16 cellular contexts compared by ENCODE assay signal in the genomic region with DNA sequence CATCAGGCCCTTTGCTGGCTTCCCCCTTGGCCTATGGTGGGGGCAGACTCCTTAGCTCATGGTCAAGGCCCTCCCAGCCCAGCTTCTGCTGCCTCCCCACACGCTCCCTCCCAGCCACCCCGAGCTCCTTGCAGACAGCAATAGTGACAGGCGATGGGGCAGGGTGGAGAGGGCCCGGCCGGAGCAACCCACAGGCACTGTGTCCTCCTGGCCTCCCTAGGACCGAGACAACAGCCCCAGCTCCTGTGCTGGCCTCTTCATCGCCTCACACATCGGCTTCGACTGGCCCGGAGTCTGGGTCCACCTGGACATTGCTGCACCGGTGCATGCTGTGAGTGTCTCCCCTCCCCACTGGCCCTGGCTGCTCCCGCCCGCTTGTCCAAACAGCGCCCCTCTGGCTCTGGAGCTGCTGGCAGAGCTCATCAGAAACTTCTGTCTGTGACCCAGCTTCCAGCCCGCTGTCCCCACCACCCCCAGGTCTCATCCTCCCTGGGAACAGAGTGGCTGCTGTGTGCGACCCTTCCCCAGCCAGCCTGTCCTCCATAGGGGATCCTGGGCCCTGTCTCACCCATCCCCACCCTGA. TPM values are rescaled to one million over a fixed set of nuclear protein-coding genes. Genes with fewer than 3 reads are reported as not detected.
DNase-seq lines count a peak whose midpoint lies in the region; ATAC-seq and TF ChIP-seq lines count a peak whose summit lies in the region.
"Had no signal": no experiment of that assay in that cellular context is flagged by ENCODE, and none has a peak within 500 bp of the region (broad histone marks: within the 10 kb centered on the region; RNA-seq: fewer than 3 reads in every experiment).

No MANE protein-coding gene starts in this region.

- H3K4me3 Mint-ChIP-seq in activated CD4-positive, alpha-beta memory T cell treated with anti-CD3 and anti-CD28 coated beads for 36 hours: no peak overlapping the region
- H3K4me3 Mint-ChIP-seq: activated T-helper 1 cell treated with anti-CD3 and anti-CD28 coated beads, Interleukin-12 subunit alpha, Interleukin-12 subunit beta, Interleukin-2, Interleukin-4 antibody, amounts not matched to agents 30 ng/mL and 10 ng/mL and 1 ng/mL, durations not matched to agents 14 hours and 24 hours and 36 hours; brain; stimulated activated naive B cell treated with anti-CD40 and anti-IgM and Interleukin-4, amounts not matched to agents 10 μg/mL and 1 μg/mL and 100 μg/mL, for 72 hours had no signal

- no peaks in the 10 kb centered on the region for H3K9me3 ChIP-seq in upper lobe of right lung
- H3K9me3 ChIP-seq: HAP-1 had no signal

- H3K4me1 Mint-ChIP-seq in activated CD4-positive, alpha-beta memory T cell treated with anti-CD3 and anti-CD28 coated beads for 36 hours (ENCODE audit: low read depth): no peaks in the 10 kb centered on the region

- H3K27ac Mint-ChIP-seq in activated CD4-positive, alpha-beta memory T cell treated with anti-CD3 and anti-CD28 coated beads for 36 hours: no peak overlapping the region
- H3K27ac Mint-ChIP-seq: activated T-helper 1 cell treated with anti-CD3 and anti-CD28 coated beads, Interleukin-12 subunit alpha, Interleukin-12 subunit beta, Interleukin-2, Interleukin-4 antibody, amounts not matched to agents 30 ng/mL and 10 ng/mL and 1 ng/mL, durations not matched to agents 14 hours and 24 hours and 36 hours; stimulated activated naive B cell treated with anti-CD40 and anti-IgM and Interleukin-4, amounts not matched to agents 10 μg/mL and 1 μg/mL and 100 μg/mL, for 72 hours had no signal

- intact Hi-C loops in Right ventricle myocardium inferior (cut with DNase I) (no loop called here), left cardiac atrium (cut with DNase I) (no loop called here), upper lobe of right lung (cut with DNase I) (no loop called here)
- intact Hi-C loops in activated CD4-positive, alpha-beta memory T cell treated with anti-CD3 and anti-CD28 coated beads for 36 hours (cut with micrococcal nuclease): no loop called here

- ATAC-seq in Right ventricle myocardium inferior (no peak), left cardiac atrium (no peak), left lobe of liver (no peak), upper lobe of right lung (no peak)
- ATAC-seq: stimulated activated naive B cell treated with anti-CD40 and anti-IgM and Interleukin-4, amounts not matched to agents 10 μg/mL and 1 μg/mL and 100 μg/mL, for 72 hours had no signal

- no CpG with 5 or more reads among the region's 16 CpGs for WGBS in mesendoderm (ENCODE audit: extremely low coverage, insufficient coverage, low lambda C conversion rate)

- no peaks in the 10 kb centered on the region for H3K36me3 Mint-ChIP-seq in activated CD4-positive, alpha-beta memory T cell treated with anti-CD3 and anti-CD28 coated beads for 36 hours

- H3K23ac ChIP-seq in mesendoderm (ENCODE audit: low read length): no peak overlapping the region

- H3K4me1 ChIP-seq in upper lobe of right lung (no peaks in the 10 kb centered on the region), mesendoderm (ENCODE audit: control insufficient read depth, low read depth, low read length) (no peaks in the 10 kb centered on the region)
- H3K4me1 ChIP-seq: HAP-1 had no signal

- H3K4me2 ChIP-seq in mesendoderm (ENCODE audit: low read length): no peak overlapping the region

- H3K27ac ChIP-seq in upper lobe of right lung (no peak overlapping the region), mesendoderm (ENCODE audit: low read depth, low read length) (no peak overlapping the region)

- no peak overlapping the region for H4K8ac ChIP-seq in mesendoderm (ENCODE audit: low read depth, low read length)

- no peak overlapping the region for H3K56ac ChIP-seq in mesendoderm (ENCODE audit: low read length)

- H2AK5ac ChIP-seq in mesendoderm (ENCODE audit: low read length): no peak overlapping the region

- peak; percentile 56 for DNase-seq in Right ventricle myocardium inferior (ENCODE audit: missing footprints)
- DNase-seq in left cardiac atrium: no peak
- peak; percentile 2 for DNase-seq in activated CD4-positive, alpha-beta memory T cell treated with anti-CD3 and anti-CD28 coated beads for 36 hours
- DNase-seq in left lobe of liver (ENCODE audit: low spot score): peak; percentile 40
- DNase-seq in upper lobe of right lung: peak; percentile 56
- DNase-seq in NCI-H748 treated with DMSO at 0.1 percent for 48 hours (lab: John Stamatoyannopoulos, UW): no peak
- no peak for DNase-seq in mesendoderm
- no peak for DNase-seq in cortex of kidney (lab: John Stamatoyannopoulos, UW)
- DNase-seq: DMS79; hypothalamus; NCI-H345; stimulated activated CD4-positive, alpha-beta T cell treated with anti-CD3 and anti-CD28 coated beads, Interleukin-4, amount 100 ng/mL, for 1 hour; stimulated activated naive B cell treated with anti-CD40 and anti-IgM and Interleukin-4, amounts not matched to agents 10 μg/mL and 1 μg/mL and 100 μg/mL, for 72 hours had no signal

- TF ChIP-seq CTCF in upper lobe of right lung (IDR thresholded peaks at IDR 0.05): no peak

- H3K36me3 ChIP-seq in upper lobe of right lung (no peaks in the 10 kb centered on the region), mesendoderm (ENCODE audit: control insufficient read depth, insufficient read depth, low read length) (no peaks in the 10 kb centered on the region)
- H3K36me3 ChIP-seq: HAP-1 had no signal

- H3K4me3 ChIP-seq in upper lobe of right lung (no peak overlapping the region), mesendoderm (ENCODE audit: low read length) (no peak overlapping the region)
- H3K4me3 ChIP-seq: HAP-1 had no signal

- H3K4ac ChIP-seq in mesendoderm (ENCODE audit: low read depth, low read length): no peak overlapping the region

- no peaks in the 10 kb centered on the region for H3K27me3 Mint-ChIP-seq in activated CD4-positive, alpha-beta memory T cell treated with anti-CD3 and anti-CD28 coated beads for 36 hours
- H3K27me3 Mint-ChIP-seq: brain; stimulated activated naive B cell treated with anti-CD40 and anti-IgM and Interleukin-4, amounts not matched to agents 10 μg/mL and 1 μg/mL and 100 μg/mL, for 72 hours had no signal

- POLR2A ChIA-PET in activated CD4-positive, alpha-beta memory T cell treated with anti-CD3 and anti-CD28 coated beads for 36 hours (lab: Charles Lee): no interaction called here

- CTCF ChIA-PET in activated CD4-positive, alpha-beta memory T cell treated with anti-CD3 and anti-CD28 coated beads for 36 hours (lab: Charles Lee): no interaction called here

- H3K9ac ChIP-seq in mesendoderm (ENCODE audit: low read length): no peak overlapping the region

- H3K27me3 ChIP-seq in upper lobe of right lung (no peaks in the 10 kb centered on the region), mesendoderm (ENCODE audit: insufficient read depth, low read length, poor library complexity) (no peaks in the 10 kb centered on the region)

- H3K79me2 ChIP-seq in mesendoderm (ENCODE audit: control insufficient read depth, insufficient read depth, low read length): no peaks in the 10 kb centered on the region

- no peak overlapping the region for H2BK120ac ChIP-seq in mesendoderm (ENCODE audit: low read depth, low read length)

- no peaks in the 10 kb centered on the region for H3K79me1 ChIP-seq in mesendoderm (ENCODE audit: low read length)

- H2BK5ac ChIP-seq in mesendoderm (ENCODE audit: low read length): no peak overlapping the region

- H2BK15ac ChIP-seq in mesendoderm (replicated peaks; ENCODE audit: low read depth): no peak overlapping the region

- H4K5ac ChIP-seq in mesendoderm (ENCODE audit: low read length): no peak overlapping the region

- H3K18ac ChIP-seq in mesendoderm (ENCODE audit: low read length): no peak overlapping the region

- no peaks in the 10 kb centered on the region for H3K9me3 Mint-ChIP-seq in activated CD4-positive, alpha-beta memory T cell treated with anti-CD3 and anti-CD28 coated beads for 36 hours
- H3K9me3 Mint-ChIP-seq: activated T-helper 1 cell treated with anti-CD3 and anti-CD28 coated beads, Interleukin-12 subunit alpha, Interleukin-12 subunit beta, Interleukin-2, Interleukin-4 antibody, amounts not matched to agents 30 ng/mL and 10 ng/mL and 1 ng/mL, durations not matched to agents 14 hours and 24 hours and 36 hours; stimulated activated naive B cell treated with anti-CD40 and anti-IgM and Interleukin-4, amounts not matched to agents 10 μg/mL and 1 μg/mL and 100 μg/mL, for 72 hours had no signal

RNA-seq across cellular contexts. Expression of gene NPEPL1, which starts 21.8 kb away (rescaled TPM):
- total RNA-seq in Right ventricle myocardium inferior (23.3 TPM), left cardiac atrium (10 to 100 TPM; 19.7 to 20.0 TPM), left lobe of liver (12.8 TPM), upper lobe of right lung (41.6 TPM)
- 10 to 100 TPM; 17.8 to 18.8 TPM for total RNA-seq in activated CD4-positive, alpha-beta memory T cell treated with anti-CD3 and anti-CD28 coated beads for 36 hours
- polyA plus RNA-seq in mesendoderm (2013, experiment 1 of 2): 10.3 TPM
- polyA plus RNA-seq in mesendoderm (2013, experiment 2 of 2): 10.5 TPM

Comparison
In these comparisons a context has a peak if more than half of its experiments do, and no peak if none do; other contexts are left out.
1. DNase-seq: peak in Right ventricle myocardium inferior (single experiment), activated CD4-positive, alpha-beta memory T cell treated with anti-CD3 and anti-CD28 coated beads for 36 hours (single experiment), left lobe of liver (single experiment) and upper lobe of right lung (single experiment); none in left cardiac atrium (single experiment), NCI-H748 treated with DMSO at 0.1 percent for 48 hours (single experiment), mesendoderm (single experiment) and cortex of kidney (single experiment).